Comparison of ENCODE assay signal across 13 cellular contexts in the genomic region with DNA sequence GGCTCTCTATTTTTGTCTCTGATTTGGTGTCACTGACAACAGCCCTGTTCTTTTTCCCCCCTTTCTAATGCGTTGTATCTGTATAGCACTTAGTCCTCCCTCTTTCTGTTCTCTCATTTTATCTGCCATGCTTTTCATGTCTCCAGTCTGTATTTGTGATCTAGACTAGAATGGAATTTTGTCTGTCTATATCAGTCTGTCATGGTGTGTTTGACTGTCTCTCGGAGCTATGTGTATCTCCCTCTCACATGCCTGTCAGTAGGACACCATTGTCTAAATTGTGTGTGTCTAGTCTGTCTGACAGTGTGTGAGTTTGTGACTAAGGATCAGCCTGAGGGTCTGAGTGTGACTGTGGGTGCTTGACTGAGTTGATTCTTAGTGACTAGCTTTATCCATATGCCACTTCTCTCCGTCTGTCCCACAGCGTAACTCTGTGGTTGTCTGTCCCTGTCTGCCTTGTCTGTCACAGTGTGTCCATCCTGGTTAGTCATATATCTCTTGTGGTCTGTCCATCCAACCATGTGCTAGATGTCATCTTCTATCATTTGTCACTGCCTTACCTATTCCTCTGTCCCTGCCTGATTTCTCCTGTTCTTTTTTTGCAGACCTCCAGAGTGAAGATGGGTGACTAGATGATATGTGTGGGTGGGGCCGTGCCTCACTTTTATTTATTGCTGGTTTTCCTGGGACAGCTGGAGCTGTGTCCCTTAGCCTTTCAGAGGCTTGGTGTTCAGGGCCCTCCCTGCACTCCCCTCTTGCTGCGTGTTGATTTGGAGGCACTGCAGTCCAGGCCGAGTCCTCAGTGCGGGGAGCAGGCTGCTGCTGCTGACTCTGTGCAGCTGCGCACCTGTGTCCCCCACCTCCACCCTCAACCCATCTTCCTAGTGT. TPM values are rescaled to one million over a fixed set of nuclear protein-coding genes. Genes with fewer than 3 reads are reported as not detected.
DNase-seq lines count a peak whose midpoint lies in the region; ATAC-seq, FAIRE-seq and TF ChIP-seq lines count a peak whose summit lies in the region.
"Had no signal": no experiment of that assay in that cellular context is flagged by ENCODE, and none has a peak within 500 bp of the region (broad histone marks: within the 10 kb centered on the region; RNA-seq: fewer than 3 reads in every experiment).

No MANE protein-coding gene starts in this region.

- no peaks in the 10 kb centered on the region for H3K27me3 ChIP-seq in heart right ventricle

- H3K27ac Mint-ChIP-seq in activated naive CD4-positive, alpha-beta T cell treated with anti-CD3 and anti-CD28 coated beads for 36 hours: no peak overlapping the region
- no peak overlapping the region for H3K27ac Mint-ChIP-seq in stimulated activated effector memory CD8-positive, alpha-beta T cell treated with anti-CD3 and anti-CD28 coated beads, Interleukin-12 subunit alpha, Interleukin-12 subunit beta, amount 100 ng/mL, for 72 hours

- H3K36me3 Mint-ChIP-seq in activated naive CD4-positive, alpha-beta T cell treated with anti-CD3 and anti-CD28 coated beads for 36 hours (ENCODE audit: low read depth): peaks cover 38% of the 10 kb centered on the region
- peaks cover 31% of the 10 kb centered on the region for H3K36me3 Mint-ChIP-seq in stimulated activated effector memory CD8-positive, alpha-beta T cell treated with anti-CD3 and anti-CD28 coated beads, Interleukin-12 subunit alpha, Interleukin-12 subunit beta, amount 100 ng/mL, for 72 hours

- no peak for DNase-seq in activated naive CD4-positive, alpha-beta T cell treated with anti-CD3 and anti-CD28 coated beads for 36 hours
- no peak for DNase-seq in activated naive CD4-positive, alpha-beta T cell (lab: John Stamatoyannopoulos, UW)
- DNase-seq in RCC 7860 (ENCODE audit: low spot score): peak; percentile 86
- DNase-seq in fibroblast of the aortic adventitia (ENCODE audit: low read depth): no peak
- no peak for DNase-seq in stimulated activated effector memory CD8-positive, alpha-beta T cell treated with anti-CD3 and anti-CD28 coated beads, Interleukin-12 subunit alpha, Interleukin-12 subunit beta, amount 100 ng/mL, for 72 hours (ENCODE audit: low spot score in 2 of 2)
- DNase-seq in DMS114 treated with DMSO at 0.1 percent for 48 hours (lab: John Stamatoyannopoulos, UW; ENCODE audit: unreplicated experiment): no peak
- no peak for DNase-seq in DMS79 treated with DMSO at 0.1 percent for 48 hours (lab: John Stamatoyannopoulos, UW)
- no peak for DNase-seq in heart right ventricle
- DNase-seq: activated CD8-positive, alpha-beta memory T cell treated with anti-CD3 and anti-CD28 coated beads, Interleukin-2, amount 50 U/mL, for 48 hours; NCI-H146; nucleus accumbens had no signal

- CTCF ChIA-PET in activated naive CD4-positive, alpha-beta T cell treated with anti-CD3 and anti-CD28 coated beads for 36 hours (lab: Charles Lee): interaction anchor here (1.3 kb wide), 1 partner anchor 70 kb away, joined by 4 read pairs; no protein-coding TSS in a partner anchor

- peaks cover 0 to 39% (median 19%) of the 10 kb centered on the region in 9 donors for H3K36me3 ChIP-seq in heart right ventricle

- H3K4me3 ChIP-seq in fibroblast of the aortic adventitia (ENCODE audit: low read depth, low read length) (peak overlapping the region; percentile 74), heart right ventricle (no peak overlapping the region)

- H3K9me3 ChIP-seq in heart right ventricle: no peaks in the 10 kb centered on the region

- 82 to 88% methylated on average over 9 of the region's 9 CpGs for WGBS in heart right ventricle, 2 donors

- peak overlapping the region in 1 of 10 donors; percentile 26 for H3K27ac ChIP-seq in heart right ventricle

- H3K4me1 Mint-ChIP-seq in activated naive CD4-positive, alpha-beta T cell treated with anti-CD3 and anti-CD28 coated beads for 36 hours (ENCODE audit: low read depth): peaks cover 45% of the 10 kb centered on the region
- H3K4me1 Mint-ChIP-seq in stimulated activated effector memory CD8-positive, alpha-beta T cell treated with anti-CD3 and anti-CD28 coated beads, Interleukin-12 subunit alpha, Interleukin-12 subunit beta, amount 100 ng/mL, for 72 hours: peaks cover 70% of the 10 kb centered on the region

- peak overlapping the region; percentile 70 for H3K4me3 Mint-ChIP-seq in activated naive CD4-positive, alpha-beta T cell treated with anti-CD3 and anti-CD28 coated beads for 36 hours
- peak overlapping the region; percentile 87 for H3K4me3 Mint-ChIP-seq in stimulated activated effector memory CD8-positive, alpha-beta T cell treated with anti-CD3 and anti-CD28 coated beads, Interleukin-12 subunit alpha, Interleukin-12 subunit beta, amount 100 ng/mL, for 72 hours

- peak; percentile 67 for FAIRE-seq in RCC 7860 (lab: Jason Lieb, UNC)
- FAIRE-seq: colon had no signal

- no peaks in the 10 kb centered on the region for H3K9me3 Mint-ChIP-seq in activated naive CD4-positive, alpha-beta T cell treated with anti-CD3 and anti-CD28 coated beads for 36 hours
- no peaks in the 10 kb centered on the region for H3K9me3 Mint-ChIP-seq in stimulated activated effector memory CD8-positive, alpha-beta T cell treated with anti-CD3 and anti-CD28 coated beads, Interleukin-12 subunit alpha, Interleukin-12 subunit beta, amount 100 ng/mL, for 72 hours

- ATAC-seq in stimulated activated effector memory CD8-positive, alpha-beta T cell treated with anti-CD3 and anti-CD28 coated beads, Interleukin-12 subunit alpha, Interleukin-12 subunit beta, amount 100 ng/mL, for 72 hours: no peak
- no peak for ATAC-seq in heart right ventricle
- ATAC-seq: Right ventricle myocardium inferior had no signal

- no peaks in the 10 kb centered on the region for H3K27me3 Mint-ChIP-seq in activated naive CD4-positive, alpha-beta T cell treated with anti-CD3 and anti-CD28 coated beads for 36 hours (ENCODE audit: low read depth)

- intact Hi-C loops in activated naive CD4-positive, alpha-beta T cell treated with anti-CD3 and anti-CD28 coated beads for 36 hours (cut with micrococcal nuclease): no loop called here
- intact Hi-C loops in heart right ventricle (cut with DNase I): no loop called here

- no peak for TF ChIP-seq CTCF in fibroblast of the aortic adventitia (IDR thresholded peaks at IDR 0.05; ENCODE audit: insufficient read depth, low read length)
- TF ChIP-seq CTCF in heart right ventricle (IDR thresholded peaks at IDR 0.05): no peak

- peaks cover 7 to 59% (median 51%) of the 10 kb centered on the region in 9 donors for H3K4me1 ChIP-seq in heart right ventricle

RNA-seq across cellular contexts. Expression of gene B4GALT2, which starts 1.4 kb away (rescaled TPM):
- 10 to 100 TPM; 18.7 to 19.2 TPM for total RNA-seq in activated naive CD4-positive, alpha-beta T cell treated with anti-CD3 and anti-CD28 coated beads for 36 hours
- 19.7 and 99.1 TPM in 2 replicates for total RNA-seq in fibroblast of the aortic adventitia (ENCODE audit: low replicate concordance)
- 10 to 100 TPM; 31.1 to 47.0 (median 38.6) TPM for total RNA-seq in heart right ventricle
- polyA plus RNA-seq in heart right ventricle: 10 to 100 TPM; 25.4 to 50.8 TPM

RNA-seq across cellular contexts. Expression of gene ATP6V0B, which starts 2.9 kb away (rescaled TPM):
- total RNA-seq in activated naive CD4-positive, alpha-beta T cell treated with anti-CD3 and anti-CD28 coated beads for 36 hours: 10 to 100 TPM; 44.2 to 52.6 TPM
- total RNA-seq in fibroblast of the aortic adventitia (ENCODE audit: low replicate concordance) (47.3 and 53.1 TPM in 2 replicates), heart right ventricle (100 to 1,000 TPM in 3 of 10 donors, 10 to 100 TPM in 7; 63.1 to 112 (median 72.9) TPM)
- polyA plus RNA-seq in heart right ventricle: 100 to 1,000 TPM in 1 of 2 donors, 10 to 100 TPM in 1; 73.4 to 227 TPM

RNA-seq across cellular contexts. Expression of gene DPH2, which starts 7.8 kb away (rescaled TPM):
- 10 to 100 TPM; 22.2 to 27.7 TPM for total RNA-seq in activated naive CD4-positive, alpha-beta T cell treated with anti-CD3 and anti-CD28 coated beads for 36 hours
- total RNA-seq in fibroblast of the aortic adventitia (ENCODE audit: low replicate concordance) (15.1 and 15.6 TPM in 2 replicates), heart right ventricle (10 to 100 TPM; 10.7 to 22.0 (median 14.3) TPM)
- 10 to 100 TPM in 1 of 2 donors, 1 to 10 TPM in 1; 9.4 to 33.7 TPM for polyA plus RNA-seq in heart right ventricle

RNA-seq across cellular contexts. Expression of gene CCDC24, which starts 13.8 kb away (rescaled TPM):
- total RNA-seq in activated naive CD4-positive, alpha-beta T cell treated with anti-CD3 and anti-CD28 coated beads for 36 hours: 1 to 10 TPM in 1 of 2 experiments, under 1 TPM in 1; 0.91 to 1.6 TPM
- total RNA-seq in fibroblast of the aortic adventitia (ENCODE audit: low replicate concordance) (2.6 TPM in 2 replicates), heart right ventricle (1 to 10 TPM in 8 of 10 donors, under 1 TPM in 2; 0.55 to 3.1 (median 1.3) TPM)
- polyA plus RNA-seq in heart right ventricle: 1 to 10 TPM; 1.1 to 3.1 TPM

RNA-seq across cellular contexts. Expression of gene IPO13, which starts 30.9 kb away (rescaled TPM):
- 10 to 100 TPM in 1 of 2 experiments, 1 to 10 TPM in 1; 8.0 to 12.4 TPM for total RNA-seq in activated naive CD4-positive, alpha-beta T cell treated with anti-CD3 and anti-CD28 coated beads for 36 hours
- total RNA-seq in fibroblast of the aortic adventitia (ENCODE audit: low replicate concordance) (16.2 and 20.8 TPM in 2 replicates), heart right ventricle (10 to 100 TPM; 53.3 to 66.1 (median 56.8) TPM)
- polyA plus RNA-seq in heart right ventricle: 10 to 100 TPM; 25.2 to 74.5 TPM
